In genomic region chr2:203532957-203533695, GRCh38 we compare ENCODE assay signal across 8 cellular contexts. TPM values are rescaled to one million over a fixed set of nuclear protein-coding genes. Genes with fewer than 3 reads are reported as not detected.
DNase-seq lines count a peak whose midpoint lies in the region; ATAC-seq and TF ChIP-seq lines count a peak whose summit lies in the region.

No MANE protein-coding gene starts in this region.

- intact Hi-C loops in activated CD4-positive, alpha-beta memory T cell treated with anti-CD3 and anti-CD28 coated beads for 36 hours (cut with micrococcal nuclease) = no loop called here
- intact Hi-C loops in activated T-helper 1 cell treated with anti-CD3 and anti-CD28 coated beads, Interleukin-12 subunit alpha, Interleukin-12 subunit beta, Interleukin-2, Interleukin-4 antibody, amounts not matched to agents 30 ng/mL and 10 ng/mL and 1 ng/mL, durations not matched to agents 14 hours and 24 hours and 36 hours (cut with micrococcal nuclease) = loop anchor here (5.0 kb wide), 1 partner anchor 189 kb away; no protein-coding TSS in a partner anchor

- H3K9me3 ChIP-seq in iPS-18a (ENCODE audit: control insufficient read depth, low read depth, low read length) = no peaks in the 10 kb centered on the region
- H3K9me3 ChIP-seq in smooth muscle cell (replicated peaks; ENCODE audit: low read depth) = no peaks in the 10 kb centered on the region

- no peak for DNase-seq in activated CD4-positive, alpha-beta memory T cell treated with anti-CD3 and anti-CD28 coated beads for 36 hours
- DNase-seq in activated CD4-positive, alpha-beta memory T cell treated with anti-CD3 and anti-CD28 coated beads, Interleukin-2, amount 10 ng/mL, durations not matched to agents 7 days and 5 days = no peak
- no peak for DNase-seq in activated T-helper 1 cell treated with anti-CD3 and anti-CD28 coated beads, Interleukin-12 subunit alpha, Interleukin-12 subunit beta, Interleukin-2, Interleukin-4 antibody, amounts not matched to agents 30 ng/mL and 10 ng/mL and 1 ng/mL, durations not matched to agents 14 hours and 24 hours and 36 hours (ENCODE audit: low spot score)
- DNase-seq in smooth muscle cell (lab: John Stamatoyannopoulos, UW; ENCODE audit: unreplicated experiment) (no peak), NCI-H2107 (lab: John Stamatoyannopoulos, UW) (no peak)
- no peak for DNase-seq in activated CD8-positive, alpha-beta memory T cell treated with anti-CD3 and anti-CD28 coated beads, Interleukin-2, amount 50 U/mL, for 4 hours

- CTCF ChIA-PET in activated CD4-positive, alpha-beta memory T cell treated with anti-CD3 and anti-CD28 coated beads for 36 hours (lab: Charles Lee) = interaction anchor here (1.0 to 3.1 kb wide), 2 partner anchors 48 to 281 kb away, joined by 3 to 7 read pairs; no protein-coding TSS in a partner anchor
- CTCF ChIA-PET in activated CD4-positive, alpha-beta memory T cell treated with anti-CD3 and anti-CD28 coated beads, Interleukin-2, amount 10 ng/mL, durations not matched to agents 7 days and 5 days (lab: Charles Lee) = interaction anchor here (0.7 to 2.3 kb wide), 3 partner anchors 11 to 282 kb away, joined by 3 to 9 read pairs (median 3); no protein-coding TSS in a partner anchor

- peaks cover 14% of the 10 kb centered on the region for H3K27me3 Mint-ChIP-seq in activated CD4-positive, alpha-beta memory T cell treated with anti-CD3 and anti-CD28 coated beads for 36 hours
- H3K27me3 Mint-ChIP-seq in activated CD4-positive, alpha-beta memory T cell treated with anti-CD3 and anti-CD28 coated beads, Interleukin-2, amount 10 ng/mL, durations not matched to agents 7 days and 5 days = peaks cover 51% of the 10 kb centered on the region
- H3K27me3 Mint-ChIP-seq in activated T-helper 1 cell treated with anti-CD3 and anti-CD28 coated beads, Interleukin-12 subunit alpha, Interleukin-12 subunit beta, Interleukin-2, Interleukin-4 antibody, amounts not matched to agents 30 ng/mL and 10 ng/mL and 1 ng/mL, durations not matched to agents 14 hours and 24 hours and 36 hours (ENCODE audit: insufficient read depth) = peaks cover 50% of the 10 kb centered on the region

- peaks cover 15% of the 10 kb centered on the region for H3K4me1 ChIP-seq in iPS-18a (ENCODE audit: control insufficient read depth, low read depth, low read length)
- peaks cover 26% of the 10 kb centered on the region for H3K4me1 ChIP-seq in smooth muscle cell (ENCODE audit: low read depth)

- H2AFZ ChIP-seq in smooth muscle cell (ENCODE audit: low read depth) = no peak overlapping the region

- TF ChIP-seq CTCF in smooth muscle cell (IDR thresholded peaks at IDR 0.05; ENCODE audit: borderline replicate concordance, insufficient read depth, poor library complexity, severe bottlenecking) = no peak

- H3K36me3 ChIP-seq in iPS-18a (ENCODE audit: control insufficient read depth, low read depth, low read length) = no peaks in the 10 kb centered on the region
- no peaks in the 10 kb centered on the region for H3K36me3 ChIP-seq in smooth muscle cell (ENCODE audit: low read depth)

- H3K27ac ChIP-seq in iPS-18a (ENCODE audit: low read length) (no peak overlapping the region), smooth muscle cell (ENCODE audit: low read depth) (peak overlapping the region; percentile 0)

- peaks cover 31% of the 10 kb centered on the region for H3K4me1 Mint-ChIP-seq in activated CD4-positive, alpha-beta memory T cell treated with anti-CD3 and anti-CD28 coated beads for 36 hours (ENCODE audit: low read depth)
- H3K4me1 Mint-ChIP-seq in activated CD4-positive, alpha-beta memory T cell treated with anti-CD3 and anti-CD28 coated beads, Interleukin-2, amount 10 ng/mL, durations not matched to agents 7 days and 5 days = peaks cover 20% of the 10 kb centered on the region
- H3K4me1 Mint-ChIP-seq in activated T-helper 1 cell treated with anti-CD3 and anti-CD28 coated beads, Interleukin-12 subunit alpha, Interleukin-12 subunit beta, Interleukin-2, Interleukin-4 antibody, amounts not matched to agents 30 ng/mL and 10 ng/mL and 1 ng/mL, durations not matched to agents 14 hours and 24 hours and 36 hours (ENCODE audit: low read depth) = peaks cover 30% of the 10 kb centered on the region

- POLR2A ChIA-PET in activated CD4-positive, alpha-beta memory T cell treated with anti-CD3 and anti-CD28 coated beads for 36 hours (lab: Charles Lee) = no interaction called here
- POLR2A ChIA-PET in activated CD4-positive, alpha-beta memory T cell treated with anti-CD3 and anti-CD28 coated beads, Interleukin-2, amount 10 ng/mL, durations not matched to agents 7 days and 5 days (lab: Charles Lee) = interaction anchor here (0.9 to 1.9 kb wide), 4 partner anchors 46 to 176 kb away, joined by 3 to 5 read pairs (median 4); no protein-coding TSS in a partner anchor

- H3K27me3 ChIP-seq in iPS-18a (ENCODE audit: control insufficient read depth, insufficient read depth, low read length) = peaks cover 17% of the 10 kb centered on the region
- H3K27me3 ChIP-seq in smooth muscle cell (ENCODE audit: low read depth) = no peaks in the 10 kb centered on the region

- H3K36me3 Mint-ChIP-seq in activated CD4-positive, alpha-beta memory T cell treated with anti-CD3 and anti-CD28 coated beads for 36 hours = peaks cover 4% of the 10 kb centered on the region
- H3K36me3 Mint-ChIP-seq in activated CD4-positive, alpha-beta memory T cell treated with anti-CD3 and anti-CD28 coated beads, Interleukin-2, amount 10 ng/mL, durations not matched to agents 7 days and 5 days (ENCODE audit: low read depth) = peaks cover 5% of the 10 kb centered on the region
- H3K36me3 Mint-ChIP-seq in activated T-helper 1 cell treated with anti-CD3 and anti-CD28 coated beads, Interleukin-12 subunit alpha, Interleukin-12 subunit beta, Interleukin-2, Interleukin-4 antibody, amounts not matched to agents 30 ng/mL and 10 ng/mL and 1 ng/mL, durations not matched to agents 14 hours and 24 hours and 36 hours (ENCODE audit: low read depth) = peaks cover 6% of the 10 kb centered on the region

- peak overlapping the region; percentile 81 for H3K4me3 ChIP-seq in iPS-18a (ENCODE audit: low read length)
- peak overlapping the region; percentile 99 for H3K4me3 ChIP-seq in smooth muscle cell

- no peak overlapping the region for H3K27ac Mint-ChIP-seq in activated CD4-positive, alpha-beta memory T cell treated with anti-CD3 and anti-CD28 coated beads for 36 hours
- no peak overlapping the region for H3K27ac Mint-ChIP-seq in activated CD4-positive, alpha-beta memory T cell treated with anti-CD3 and anti-CD28 coated beads, Interleukin-2, amount 10 ng/mL, durations not matched to agents 7 days and 5 days
- no peak overlapping the region for H3K27ac Mint-ChIP-seq in activated T-helper 1 cell treated with anti-CD3 and anti-CD28 coated beads, Interleukin-12 subunit alpha, Interleukin-12 subunit beta, Interleukin-2, Interleukin-4 antibody, amounts not matched to agents 30 ng/mL and 10 ng/mL and 1 ng/mL, durations not matched to agents 14 hours and 24 hours and 36 hours

- H3K9me3 Mint-ChIP-seq in activated CD4-positive, alpha-beta memory T cell treated with anti-CD3 and anti-CD28 coated beads for 36 hours = peaks cover 15% of the 10 kb centered on the region
- peaks cover 9% of the 10 kb centered on the region for H3K9me3 Mint-ChIP-seq in activated CD4-positive, alpha-beta memory T cell treated with anti-CD3 and anti-CD28 coated beads, Interleukin-2, amount 10 ng/mL, durations not matched to agents 7 days and 5 days
- H3K9me3 Mint-ChIP-seq in activated T-helper 1 cell treated with anti-CD3 and anti-CD28 coated beads, Interleukin-12 subunit alpha, Interleukin-12 subunit beta, Interleukin-2, Interleukin-4 antibody, amounts not matched to agents 30 ng/mL and 10 ng/mL and 1 ng/mL, durations not matched to agents 14 hours and 24 hours and 36 hours = peaks cover 13% of the 10 kb centered on the region

- H3K79me2 ChIP-seq in smooth muscle cell (ENCODE audit: low read depth) = peaks cover 57% of the 10 kb centered on the region

- H3K9ac ChIP-seq in iPS-18a (ENCODE audit: low read length) = peak overlapping the region; percentile 25
- H3K9ac ChIP-seq in smooth muscle cell (ENCODE audit: low read depth) = peak overlapping the region; percentile 93

- WGBS in smooth muscle cell (ENCODE audit: low lambda C conversion rate) = 16% methylated on average over 7 of the region's 7 CpGs

- H4K20me1 ChIP-seq in smooth muscle cell (ENCODE audit: low read depth) = peaks cover 59% of the 10 kb centered on the region

- no peaks in the 10 kb centered on the region for H3F3A ChIP-seq in smooth muscle cell (ENCODE audit: low read depth)

- peak overlapping the region; percentile 84 for H3K4me2 ChIP-seq in smooth muscle cell

- H3K4me3 Mint-ChIP-seq in activated CD4-positive, alpha-beta memory T cell treated with anti-CD3 and anti-CD28 coated beads for 36 hours = peak overlapping the region; percentile 81
- H3K4me3 Mint-ChIP-seq in activated CD4-positive, alpha-beta memory T cell treated with anti-CD3 and anti-CD28 coated beads, Interleukin-2, amount 10 ng/mL, durations not matched to agents 7 days and 5 days = no peak overlapping the region
- H3K4me3 Mint-ChIP-seq in activated T-helper 1 cell treated with anti-CD3 and anti-CD28 coated beads, Interleukin-12 subunit alpha, Interleukin-12 subunit beta, Interleukin-2, Interleukin-4 antibody, amounts not matched to agents 30 ng/mL and 10 ng/mL and 1 ng/mL, durations not matched to agents 14 hours and 24 hours and 36 hours = peak overlapping the region; percentile 84

- no peak for ATAC-seq in HG02981 (IDR thresholded peaks at IDR 0.05; ENCODE audit: unreplicated experiment)

RNA-seq across cellular contexts. Expression of gene RAPH1, which starts 2.0 kb away (rescaled TPM):
- total RNA-seq in activated CD4-positive, alpha-beta memory T cell treated with anti-CD3 and anti-CD28 coated beads for 36 hours = 10 to 100 TPM; 11.5 to 13.1 TPM
- 1 to 10 TPM in 1 of 2 experiments, under 1 TPM in 1; 0.98 to 1.3 TPM for total RNA-seq in activated CD4-positive, alpha-beta memory T cell treated with anti-CD3 and anti-CD28 coated beads, Interleukin-2, amount 10 ng/mL, durations not matched to agents 7 days and 5 days
- 4.2 and 4.6 TPM in 2 replicates for total RNA-seq in activated T-helper 1 cell treated with anti-CD3 and anti-CD28 coated beads, Interleukin-12 subunit alpha, Interleukin-12 subunit beta, Interleukin-2, Interleukin-4 antibody, amounts not matched to agents 30 ng/mL and 10 ng/mL and 1 ng/mL, durations not matched to agents 14 hours and 24 hours and 36 hours
- 15.1 and 22.3 TPM in 2 replicates for total RNA-seq in smooth muscle cell
- polyA plus RNA-seq in smooth muscle cell = 6.8 and 8.5 TPM in 2 replicates
